Comparison of ENCODE assay signal across 12 cellular contexts in the genomic region with DNA sequence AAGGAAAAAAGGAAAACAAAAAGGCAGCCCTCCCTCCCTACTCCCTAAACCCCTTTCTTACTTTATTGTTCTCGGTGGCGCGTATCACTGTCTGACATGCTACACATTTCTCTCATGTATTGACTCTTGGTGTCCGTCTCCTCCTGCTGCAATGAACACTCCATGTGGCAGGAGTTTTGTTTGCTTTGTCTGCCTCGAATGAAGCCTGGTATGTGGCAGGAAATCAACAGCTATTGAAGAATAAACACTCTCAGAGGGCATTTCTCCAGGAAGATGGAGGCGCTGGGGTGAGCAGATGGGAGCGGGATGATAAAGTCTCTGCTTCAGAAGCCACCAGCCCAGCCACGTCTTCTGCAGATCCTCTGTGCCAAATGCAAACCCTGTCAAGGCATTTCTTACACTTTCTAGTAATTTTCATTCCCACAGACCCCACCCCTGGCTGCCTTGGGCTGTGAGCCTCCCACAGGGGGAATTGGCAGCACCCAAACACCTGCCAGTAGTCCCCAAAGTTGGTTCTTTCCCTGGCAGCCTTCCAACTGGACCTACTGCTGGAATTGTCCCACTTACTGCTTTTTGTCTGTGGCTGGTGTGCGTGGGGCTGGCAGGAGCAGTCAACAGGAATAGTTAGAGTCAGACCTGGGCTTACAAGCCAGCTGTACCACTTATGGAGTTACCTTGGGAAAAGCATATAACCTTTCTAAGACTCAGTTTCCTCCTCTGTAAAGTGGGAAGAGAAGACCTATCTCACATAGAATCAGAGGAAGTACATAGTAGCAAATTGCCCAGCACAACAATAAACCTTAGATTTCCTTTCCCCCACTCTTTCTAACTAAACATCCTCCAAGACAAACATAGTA. TPM values are rescaled to one million over a fixed set of nuclear protein-coding genes. Genes with fewer than 3 reads are reported as not detected.
DNase-seq lines count a peak whose midpoint lies in the region; ATAC-seq and TF ChIP-seq lines count a peak whose summit lies in the region.
"Had no signal": no experiment of that assay in that cellular context is flagged by ENCODE, and none has a peak within 500 bp of the region (broad histone marks: within the 10 kb centered on the region; RNA-seq: fewer than 3 reads in every experiment).

No MANE protein-coding gene starts in this region.

- H3K27me3 Mint-ChIP-seq in CD8-positive, alpha-beta T cell (ENCODE audit: low read depth) = no peaks in the 10 kb centered on the region
- no peaks in the 10 kb centered on the region for H3K27me3 Mint-ChIP-seq in memory B cell

- H3K9me3 ChIP-seq in CD8-positive, alpha-beta T cell (ENCODE audit: low read length) = peaks cover 2% of the 10 kb centered on the region
- H3K9me3 ChIP-seq in heart right ventricle = no peaks in the 10 kb centered on the region
- H3K9me3 ChIP-seq: esophagus squamous epithelium had no signal

- CTCF ChIA-PET in CD8-positive, alpha-beta T cell (lab: Charles Lee) = interaction anchor here (1.2 to 2.2 kb wide), 3 partner anchors 12 to 80 kb away, joined by 3 to 9 read pairs (median 6); no protein-coding TSS in a partner anchor

- peak overlapping the region; percentile 36 for H3K4me3 Mint-ChIP-seq in CD8-positive, alpha-beta T cell
- H3K4me3 Mint-ChIP-seq in memory B cell = no peak overlapping the region

- WGBS in heart right ventricle, 2 donors = 67 to 68% methylated on average over 9 of the region's 9 CpGs

- peak overlapping the region; percentile 69 for H3K27ac Mint-ChIP-seq in CD8-positive, alpha-beta T cell
- H3K27ac Mint-ChIP-seq in memory B cell = peak overlapping the region; percentile 29

- H3K36me3 Mint-ChIP-seq in CD8-positive, alpha-beta T cell = peaks cover 8% of the 10 kb centered on the region
- H3K36me3 Mint-ChIP-seq in memory B cell = peaks cover 7% of the 10 kb centered on the region

- DNase-seq in CD8-positive, alpha-beta T cell = no peak
- DNase-seq in HT-29 (ENCODE audit: low spot score) = peak; percentile 25
- DNase-seq in memory B cell (ENCODE audit: low spot score in 2 of 2) = no peak
- no peak for DNase-seq in stimulated activated CD4-positive, alpha-beta T cell treated with anti-CD3 and anti-CD28 coated beads, Interleukin-2, amount 100 ng/mL, for 48 hours
- DNase-seq in anterior cingulate cortex (lab: John Stamatoyannopoulos, UW) = no peak
- DNase-seq in heart right ventricle = no peak
- DNase-seq: activated CD4-positive, CD25-positive, alpha-beta regulatory T cell treated with anti-CD3 and anti-CD28 coated beads, Interleukin-2, amount 50 U/mL, for 72 hours; esophagus squamous epithelium; Karpas-422 had no signal

- ATAC-seq in CD8-positive, alpha-beta T cell = no peak
- no peak for ATAC-seq in memory B cell (ENCODE audit: low read depth)
- no peak for ATAC-seq in heart right ventricle
- ATAC-seq in esophagus mucosa = no peak

- no peak overlapping the region for H3K4me3 ChIP-seq in CD8-positive, alpha-beta T cell (ENCODE audit: low read depth, low read length)
- no peak overlapping the region for H3K4me3 ChIP-seq in heart right ventricle
- H3K4me3 ChIP-seq: esophagus squamous epithelium had no signal

- H3K4me1 Mint-ChIP-seq in CD8-positive, alpha-beta T cell (ENCODE audit: low read depth) = peaks cover 84% of the 10 kb centered on the region
- peaks cover 23% of the 10 kb centered on the region for H3K4me1 Mint-ChIP-seq in memory B cell

- no peaks in the 10 kb centered on the region for H3K27me3 ChIP-seq in CD8-positive, alpha-beta T cell (ENCODE audit: insufficient read depth, low read length)
- peaks cover 0 to 14% (median 0%) of the 10 kb centered on the region in 7 donors for H3K27me3 ChIP-seq in heart right ventricle

- no peak for TF ChIP-seq CTCF in CD8-positive, alpha-beta T cell (IDR thresholded peaks at IDR 0.05)
- TF ChIP-seq CTCF in VCaP (conservative IDR thresholded peaks at IDR 0.05) (no peak), heart right ventricle (IDR thresholded peaks at IDR 0.05) (no peak)

- POLR2A ChIA-PET in CD8-positive, alpha-beta T cell (lab: Charles Lee) = interaction anchor here (1.2 to 7.8 kb wide), 2 partner anchors 20 to 69 kb away, joined by 3 to 87 read pairs; no protein-coding TSS in a partner anchor

- intact Hi-C loops in CD8-positive, alpha-beta T cell (cut with DNase I, micrococcal nuclease) = no loop called here
- intact Hi-C loops in heart right ventricle (cut with DNase I) = no loop called here

- H3K4me1 ChIP-seq in CD8-positive, alpha-beta T cell (ENCODE audit: insufficient read depth, low read length) = peaks cover 75% of the 10 kb centered on the region
- H3K4me1 ChIP-seq in heart right ventricle = peaks cover 0 to 84% (median 0%) of the 10 kb centered on the region in 9 donors

- no peaks in the 10 kb centered on the region for H3K36me3 ChIP-seq in CD8-positive, alpha-beta T cell (ENCODE audit: insufficient read depth, low read length)
- no peaks in the 10 kb centered on the region for H3K36me3 ChIP-seq in heart right ventricle
- H3K36me3 ChIP-seq: esophagus squamous epithelium had no signal

- no peak overlapping the region for H3K27ac ChIP-seq in CD8-positive, alpha-beta T cell (ENCODE audit: low read depth, low read length)
- H3K27ac ChIP-seq in VCaP = peak overlapping the region; percentile 74
- H3K27ac ChIP-seq in heart right ventricle = peak overlapping the region in 1 of 10 donors; percentile 79
- H3K27ac ChIP-seq: esophagus squamous epithelium had no signal

- no peaks in the 10 kb centered on the region for H3K9me3 Mint-ChIP-seq in CD8-positive, alpha-beta T cell
- H3K9me3 Mint-ChIP-seq in memory B cell = no peaks in the 10 kb centered on the region

RNA-seq across cellular contexts. Expression of a gene that starts 13.4 kb away (rescaled TPM):
- 100 to 1,000 TPM; 295 to 299 TPM for total RNA-seq in CD8-positive, alpha-beta T cell
- 0.21 TPM in 1 of 2 replicates, not detected in the other for total RNA-seq in HT-29 (2014; rRNA removed; shearing (Covaris generic))
- total RNA-seq in heart right ventricle (10 to 100 TPM in 2 of 10 donors, 1 to 10 TPM in 8; 2.5 to 29.9 (median 3.8) TPM), esophagus mucosa (3.8 TPM)
- polyA plus RNA-seq in heart right ventricle = 1 to 10 TPM; 2.0 to 4.0 TPM

RNA-seq across cellular contexts. Expression of a gene that starts 43.6 kb away (rescaled TPM):
- 1 to 10 TPM; 1.7 TPM for total RNA-seq in CD8-positive, alpha-beta T cell
- 2.8 and 3.1 TPM in 2 replicates for total RNA-seq in HT-29 (2014; rRNA removed; shearing (Covaris generic))
- total RNA-seq in heart right ventricle (under 1 TPM in 3 of 10 donors, not detected in 7; 0.07 to 0.32 (median 0.18) TPM), esophagus mucosa (29.9 TPM)
- polyA plus RNA-seq in heart right ventricle = under 1 TPM; 0.03 to 0.22 TPM
- total RNA-seq: kidney epithelial cell had no signal

Comparison
In these comparisons a context has a peak if more than half of its experiments do, and no peak if none do; other contexts are left out.
1. RNA of a gene that starts 13.4 kb away (total RNA-seq): 295 to 299 TPM in CD8-positive, alpha-beta T cell; 2.5 to 29.9 TPM in heart right ventricle, 3.8 TPM in esophagus mucosa (single experiment) and 0.21 TPM in HT-29; every median in the first group is over 4 times any median in the second.